In genomic region chr7:66679633-66679980, GRCh38 we compare ENCODE assay signal across 1 cellular context.
TF ChIP-seq lines count a peak whose summit lies in the region.

No MANE protein-coding gene starts in this region.

TF ChIP-seq in K562, 482 proteins besides CTCF, POLR2A, EP300 and RAD21 (continued from another document):
- TF ChIP-seq KLF6 (CRISPR knock-in tag; IDR thresholded peaks at IDR 0.05; ENCODE audit: borderline replicate concordance) (no peak), MYNN (IDR thresholded peaks at IDR 0.05) (no peak), MYNN (CRISPR knock-in tag; IDR thresholded peaks at IDR 0.05) (no peak), ZBTB8A (IDR thresholded peaks at IDR 0.05; ENCODE audit: partially characterized antibody) (no peak), ZFP1 (CRISPR knock-in tag; IDR thresholded peaks at IDR 0.05) (no peak)
